12 cellular contexts compared by ENCODE assay signal in genomic region chr7:41700044-41700471, GRCh38. TPM values are rescaled to one million over a fixed set of nuclear protein-coding genes. Genes with fewer than 3 reads are reported as not detected.
DNase-seq lines count a peak whose midpoint lies in the region; ATAC-seq and TF ChIP-seq lines count a peak whose summit lies in the region.
"Had no signal": no experiment of that assay in that cellular context is flagged by ENCODE, and none has a peak within 500 bp of the region (broad histone marks: within the 10 kb centered on the region; RNA-seq: fewer than 3 reads in every experiment).

No MANE protein-coding gene starts in this region.

- H3K79me1 ChIP-seq in mesendoderm (ENCODE audit: low read length), result no peaks in the 10 kb centered on the region

- no peak overlapping the region for H2BK5ac ChIP-seq in mesendoderm (ENCODE audit: low read length)

- H3K36me3 Mint-ChIP-seq in activated T-cell treated with anti-CD3 and anti-CD28 coated beads, Interleukin-2, amount 50 U/mL, for 72 hours (ENCODE audit: insufficient read depth in 2 of 2), result no peaks in the 10 kb centered on the region

- H3K27me3 Mint-ChIP-seq in activated T-cell treated with anti-CD3 and anti-CD28 coated beads, Interleukin-2, amount 50 U/mL, for 72 hours (ENCODE audit: low read depth), result peaks cover 61% of the 10 kb centered on the region

- peaks cover 3 to 6% of the 10 kb centered on the region in 2 donors for H3K4me1 ChIP-seq in duodenal mucosa (ENCODE audit: control insufficient read depth in 1 of 2, insufficient read depth in 2 of 2, low read length in 2 of 2)
- peaks cover 3% of the 10 kb centered on the region for H3K4me1 ChIP-seq in mesendoderm (ENCODE audit: control insufficient read depth, low read depth, low read length)
- H3K4me1 ChIP-seq in testis, result peaks cover 4% of the 10 kb centered on the region

- peaks cover under 1% of the 10 kb centered on the region for H3K4me1 Mint-ChIP-seq in activated T-cell treated with anti-CD3 and anti-CD28 coated beads, Interleukin-2, amount 50 U/mL, for 72 hours (ENCODE audit: low read depth)

- H3K9me3 ChIP-seq in duodenal mucosa (ENCODE audit: control insufficient read depth in 1 of 2, low read length in 2 of 2), result no peaks in the 10 kb centered on the region
- no peaks in the 10 kb centered on the region for H3K9me3 ChIP-seq in testis
- H3K9me3 ChIP-seq: BLaER1 had no signal

- no peak overlapping the region for H2AK5ac ChIP-seq in mesendoderm (ENCODE audit: low read length)

- H3K18ac ChIP-seq in mesendoderm (ENCODE audit: low read length), result no peak overlapping the region

- TF ChIP-seq CTCF in testis (IDR thresholded peaks at IDR 0.05), result no peak

- no peak overlapping the region for H4K5ac ChIP-seq in mesendoderm (ENCODE audit: low read length)

- WGBS in mesendoderm (ENCODE audit: extremely low coverage, insufficient coverage, low lambda C conversion rate), result no CpG with 5 or more reads among the region's 18 CpGs
- WGBS in testis, 2 donors, result 1 to 7% methylated on average over 18 of the region's 18 CpGs

- H3K4me3 Mint-ChIP-seq in activated T-cell treated with anti-CD3 and anti-CD28 coated beads, Interleukin-2, amount 50 U/mL, for 72 hours, result peak overlapping the region; percentile 34 to 53

- peak overlapping the region; percentile 80 for H3K4me2 ChIP-seq in mesendoderm (ENCODE audit: low read length)
- H3K4me2 ChIP-seq: BLaER1, KMS-11 had no signal

- no peak overlapping the region for H4K8ac ChIP-seq in mesendoderm (ENCODE audit: low read depth, low read length)

- DNase-seq in activated T-cell treated with anti-CD3 and anti-CD28 coated beads, Interleukin-2, amount 50 U/mL, for 72 hours, result no peak
- DNase-seq in activated T-cell treated with anti-CD3 and anti-CD28 coated beads, Interleukin-2, amount 50 U/mL, for 1 hour, result no peak
- DNase-seq in mesendoderm, result no peak
- DNase-seq in testis, result no peak
- DNase-seq in NK-92 treated with Interleukin-12 subunit alpha and Interleukin-12 subunit beta, amount 100 ng/mL, for 24 hours (lab: John Stamatoyannopoulos, UW), result no peak
- DNase-seq in kidney glomerular epithelial cell (lab: John Stamatoyannopoulos, UW), result no peak
- DNase-seq: activated CD4-positive, alpha-beta T cell treated with anti-CD3 and anti-CD28 coated beads, Interleukin-2, amount 50 U/mL, for 48 hours had no signal

- H3K27ac ChIP-seq in duodenal mucosa (ENCODE audit: low read depth, low read length) (no peak overlapping the region), mesendoderm (ENCODE audit: low read depth, low read length) (no peak overlapping the region), testis (peak overlapping the region; percentile 51 to 82)
- H3K27ac ChIP-seq: BLaER1, KMS-11 had no signal

- no peak overlapping the region for H2BK15ac ChIP-seq in mesendoderm (replicated peaks; ENCODE audit: low read depth)

- H3K36me3 ChIP-seq in duodenal mucosa (ENCODE audit: control insufficient read depth in 1 of 2, insufficient read depth in 2 of 2, low read length in 2 of 2) (no peaks in the 10 kb centered on the region), mesendoderm (ENCODE audit: control insufficient read depth, insufficient read depth, low read length) (no peaks in the 10 kb centered on the region), testis (ENCODE audit: low read depth, missing control alignments) (no peaks in the 10 kb centered on the region)
- H3K36me3 ChIP-seq: BLaER1 had no signal

- H3K4me3 ChIP-seq in duodenal mucosa (ENCODE audit: low read depth in 1 of 2, low read length in 2 of 2), result peak overlapping the region; percentile 38 to 51
- H3K4me3 ChIP-seq in mesendoderm (ENCODE audit: low read length), result peak overlapping the region; percentile 3
- peak overlapping the region; percentile 54 to 57 for H3K4me3 ChIP-seq in testis
- H3K4me3 ChIP-seq: BLaER1 had no signal

- no peaks in the 10 kb centered on the region for H3K9me3 Mint-ChIP-seq in activated T-cell treated with anti-CD3 and anti-CD28 coated beads, Interleukin-2, amount 50 U/mL, for 72 hours

- no peak overlapping the region for H3K4ac ChIP-seq in mesendoderm (ENCODE audit: low read depth, low read length)

- H3K23ac ChIP-seq in mesendoderm (ENCODE audit: low read length), result no peak overlapping the region

- H3K27me3 ChIP-seq in duodenal mucosa (ENCODE audit: control insufficient read depth in 1 of 2, insufficient read depth in 2 of 2, low read length in 2 of 2) (peaks cover 17 to 18% of the 10 kb centered on the region in 2 donors), mesendoderm (ENCODE audit: insufficient read depth, low read length, poor library complexity) (no peaks in the 10 kb centered on the region), testis (no peaks in the 10 kb centered on the region)

- intact Hi-C loops in testis (cut with DNase I; ENCODE audit: low total_unique reads), result no loop called here

- H3K27ac Mint-ChIP-seq in activated T-cell treated with anti-CD3 and anti-CD28 coated beads, Interleukin-2, amount 50 U/mL, for 72 hours, result no peak overlapping the region

- no peak for ATAC-seq in activated T-cell treated with anti-CD3 and anti-CD28 coated beads, Interleukin-2, amount 50 U/mL, for 72 hours (replicated peaks in 1 of 2)
- ATAC-seq in GM19452 (IDR thresholded peaks at IDR 0.05; ENCODE audit: unreplicated experiment), result no peak
- ATAC-seq: HCT116 had no signal

- TF ChIP-seq POLR2A in testis (IDR thresholded peaks at IDR 0.05), result no peak

- no peak overlapping the region for H2BK120ac ChIP-seq in mesendoderm (ENCODE audit: low read depth, low read length)

- H3K56ac ChIP-seq in mesendoderm (ENCODE audit: low read length), result peak overlapping the region; percentile 60

- no peaks in the 10 kb centered on the region for H3K79me2 ChIP-seq in mesendoderm (ENCODE audit: control insufficient read depth, insufficient read depth, low read length)

- H3K9ac ChIP-seq in duodenal mucosa (ENCODE audit: low read depth in 1 of 2, low read length in 2 of 2) (no peak overlapping the region), mesendoderm (ENCODE audit: low read length) (no peak overlapping the region)
- H3K9ac ChIP-seq: BLaER1, KMS-11 had no signal

RNA-seq across cellular contexts. Expression of gene INHBA, which starts 2.8 kb away (rescaled TPM):
- total RNA-seq in activated T-cell treated with anti-CD3 and anti-CD28 coated beads, Interleukin-2, amount 50 U/mL, for 72 hours, result under 1 TPM; 0.05 to 0.19 TPM
- polyA plus RNA-seq in mesendoderm (2013, experiment 1 of 2), result 0.21 TPM
- polyA plus RNA-seq in mesendoderm (2013, experiment 2 of 2), result 0.17 TPM
- 1 to 10 TPM; 5.7 to 8.0 TPM for total RNA-seq in testis
- 2.5 TPM for polyA plus RNA-seq in testis (ENCODE audit: insufficient read depth, low read depth, low replicate concordance)

Comparison
In these comparisons a context has a peak if more than half of its experiments do, and no peak if none do; other contexts are left out.
1. H3K27ac ChIP-seq: peak in testis (2 of 2); none in duodenal mucosa (single experiment) and mesendoderm (single experiment).
2. H3K4me3 ChIP-seq: peak in every context shown above with its lines; median percentile 56 in testis; 44 in duodenal mucosa; 3 in mesendoderm.
3. RNA of gene INHBA, which starts 2.8 kb away (total RNA-seq): 5.7 to 8.0 TPM in testis; 0.05 to 0.19 TPM in activated T-cell treated with anti-CD3 and anti-CD28 coated beads, Interleukin-2, amount 50 U/mL, for 72 hours; every median in the first group is over 4 times any median in the second.